Comparison of ENCODE assay signal across 26 cellular contexts in genomic region chr1:65471901-65472332, GRCh38. TPM values are rescaled to one million over a fixed set of nuclear protein-coding genes. Genes with fewer than 3 reads are reported as not detected.
A peak's percentile ranks its signal among the peaks of the same experiment; 100 is the strongest.
DNase-seq lines count a peak whose midpoint lies in the region; ATAC-seq and TF ChIP-seq lines count a peak whose summit lies in the region.
"Had no signal": no experiment of that assay in that cellular context is flagged by ENCODE, and none has a peak within 500 bp of the region (broad histone marks: within the 10 kb centered on the region; RNA-seq: fewer than 3 reads in every experiment).

No MANE protein-coding gene starts in this region.

- WGBS in heart left ventricle, 4 donors, result 75 to 83% (median 77%) methylated on average over 3 of the region's 3 CpGs

- H3K27ac ChIP-seq in heart left ventricle (no peak overlapping the region), subcutaneous abdominal adipose tissue (ENCODE audit: low read depth, low read length) (peak overlapping the region; percentile 93)
- H3K27ac ChIP-seq in CD8-positive, alpha-beta T cell (ENCODE audit: low read depth, low read length), result no peak overlapping the region
- H3K27ac ChIP-seq: adrenal gland, cardiac muscle cell, prostate gland, RWPE1, spleen, thyroid gland had no signal

- H3K4me1 ChIP-seq in heart left ventricle, result peaks cover 0 to 54% (median 12%) of the 10 kb centered on the region in 12 donors
- peaks cover 16 to 45% (median 34%) of the 10 kb centered on the region in 5 donors for H3K4me1 ChIP-seq in subcutaneous abdominal adipose tissue (ENCODE audit: control insufficient read depth in 5 of 5, insufficient read depth in 5 of 5, low read length in 5 of 5)
- no peaks in the 10 kb centered on the region for H3K4me1 ChIP-seq in CD8-positive, alpha-beta T cell (ENCODE audit: insufficient read depth, low read length)
- H3K4me1 ChIP-seq: adrenal gland, prostate gland, spleen had no signal

- no peaks in the 10 kb centered on the region for H3K36me3 Mint-ChIP-seq in CD8-positive, alpha-beta T cell
- H3K36me3 Mint-ChIP-seq: WTC11 had no signal

- no peak for TF ChIP-seq POLR2A in heart left ventricle (IDR thresholded peaks at IDR 0.05)

- no peaks in the 10 kb centered on the region for H3K4me1 Mint-ChIP-seq in CD8-positive, alpha-beta T cell (ENCODE audit: low read depth)

- no peak overlapping the region for H3K4me3 ChIP-seq in heart left ventricle
- H3K4me3 ChIP-seq in subcutaneous abdominal adipose tissue (ENCODE audit: low read depth in 1 of 5, low read length in 5 of 5), result no peak overlapping the region
- H3K4me3 ChIP-seq in CD8-positive, alpha-beta T cell (ENCODE audit: low read depth, low read length), result no peak overlapping the region
- H3K4me3 ChIP-seq: adrenal gland, cardiac muscle cell, prostate gland, spleen, thyroid gland had no signal

- POLR2A ChIA-PET in CD8-positive, alpha-beta T cell (lab: Charles Lee), result no interaction called here

- H3K27me3 Mint-ChIP-seq in CD8-positive, alpha-beta T cell (ENCODE audit: low read depth), result no peaks in the 10 kb centered on the region
- H3K27me3 Mint-ChIP-seq: dendritic cell treated with granulocyte-macrophage colony-stimulating factor and Interleukin-4, amounts not matched to agents 40 ng/mL and 50 ng/mL, for 4 days had no signal

- no peaks in the 10 kb centered on the region for H3K9me3 Mint-ChIP-seq in CD8-positive, alpha-beta T cell
- H3K9me3 Mint-ChIP-seq: dendritic cell treated with granulocyte-macrophage colony-stimulating factor and Interleukin-4, amounts not matched to agents 40 ng/mL and 50 ng/mL, for 4 days; WTC11 had no signal

- no peaks in the 10 kb centered on the region for H3K9me3 ChIP-seq in heart left ventricle
- H3K9me3 ChIP-seq in subcutaneous abdominal adipose tissue (ENCODE audit: control insufficient read depth in 5 of 5, low read length in 5 of 5), result no peaks in the 10 kb centered on the region
- no peaks in the 10 kb centered on the region for H3K9me3 ChIP-seq in CD8-positive, alpha-beta T cell (ENCODE audit: low read length)
- H3K9me3 ChIP-seq: adrenal gland, prostate gland, thyroid gland had no signal

- peak in 3 of 4 donors; percentile 29 to 43 (median 31) for ATAC-seq in heart left ventricle
- no peak for ATAC-seq in CD8-positive, alpha-beta T cell
- ATAC-seq: SK-N-SH treated with all-trans-retinoic acid at 6 μM for 48 hours, WTC11 had no signal

- CTCF ChIA-PET in CD8-positive, alpha-beta T cell (lab: Charles Lee), result no interaction called here

- H3K4me3 Mint-ChIP-seq in CD8-positive, alpha-beta T cell, result no peak overlapping the region
- H3K4me3 Mint-ChIP-seq: dendritic cell treated with granulocyte-macrophage colony-stimulating factor and Interleukin-4, amounts not matched to agents 40 ng/mL and 50 ng/mL, for 4 days; WTC11 had no signal

- intact Hi-C loops in heart left ventricle (cut with DNase I), result no loop called here
- intact Hi-C loops in CD8-positive, alpha-beta T cell (cut with DNase I, micrococcal nuclease), result no loop called here

- no peak for TF ChIP-seq CTCF in heart left ventricle (IDR thresholded peaks at IDR 0.05)
- TF ChIP-seq CTCF in CD8-positive, alpha-beta T cell (IDR thresholded peaks at IDR 0.05), result no peak

- H3K27me3 ChIP-seq in heart left ventricle (no peaks in the 10 kb centered on the region), subcutaneous abdominal adipose tissue (ENCODE audit: control insufficient read depth in 5 of 5, insufficient read depth in 4 of 5, low read length in 5 of 5) (no peaks in the 10 kb centered on the region)
- H3K27me3 ChIP-seq in CD8-positive, alpha-beta T cell (ENCODE audit: insufficient read depth, low read length), result no peaks in the 10 kb centered on the region
- H3K27me3 ChIP-seq: adrenal gland, cardiac muscle cell, spleen, thyroid gland had no signal

- peak; percentile 70 for DNase-seq in GM04503 (ENCODE audit: low read depth)
- peak; percentile 49 for DNase-seq in NCI-H69 (lab: John Stamatoyannopoulos, UW)
- no peak for DNase-seq in heart left ventricle
- DNase-seq in activated naive CD4-positive, alpha-beta T cell treated with anti-CD3 and anti-CD28 coated beads, Interleukin-2, amount 50 U/mL, for 16 hours, result no peak
- DNase-seq in CD8-positive, alpha-beta T cell, result no peak
- no peak for DNase-seq in G401 (ENCODE audit: low spot score)
- DNase-seq: activated CD4-positive, alpha-beta T cell treated with anti-CD3 and anti-CD28 coated beads, Interleukin-2, amount 50 U/mL, for 4 hours; activated gamma-delta T cell; activated T-cell treated with anti-CD3 and anti-CD28 coated beads for 4 hours; adrenal gland; COR-L47; foreskin melanocyte; NCI-H1436 treated with DMSO at 0.1 percent for 48 hours; NCI-H526 treated with DMSO at 0.1 percent for 48 hours; spleen; stimulated activated CD4-positive, alpha-beta T cell treated with anti-CD3 and anti-CD28 coated beads, Interleukin-4, amount 100 ng/mL, for 24 hours; stimulated activated naive CD4-positive, alpha-beta T cell treated with Interleukin-2 at 50 U/mL for 16 hours; T-helper 9 cell; thyroid gland had no signal

- H3K27ac Mint-ChIP-seq in CD8-positive, alpha-beta T cell, result no peak overlapping the region
- H3K27ac Mint-ChIP-seq: dendritic cell treated with granulocyte-macrophage colony-stimulating factor and Interleukin-4, amounts not matched to agents 40 ng/mL and 50 ng/mL, for 4 days; WTC11 had no signal

- no peaks in the 10 kb centered on the region for H3K36me3 ChIP-seq in heart left ventricle
- no peaks in the 10 kb centered on the region for H3K36me3 ChIP-seq in subcutaneous abdominal adipose tissue (ENCODE audit: control insufficient read depth in 5 of 5, insufficient read depth in 5 of 5, low read length in 5 of 5)
- no peaks in the 10 kb centered on the region for H3K36me3 ChIP-seq in CD8-positive, alpha-beta T cell (ENCODE audit: insufficient read depth, low read length)
- H3K36me3 ChIP-seq: adrenal gland, cardiac muscle cell, prostate gland, spleen, thyroid gland had no signal

- in situ Hi-C loops in G401 (cut with HindIII; ENCODE audit: low sequenced_read_pairs), result no loop called here

- peak overlapping the region in 1 of 5 donors; percentile 40 for H3K9ac ChIP-seq in subcutaneous abdominal adipose tissue (ENCODE audit: low read length in 5 of 5)

RNA-seq across cellular contexts. Expression of gene LEPR, which starts 51.4 kb away (rescaled TPM):
- total RNA-seq in heart left ventricle, result 10 to 100 TPM in 2 of 9 donors, 1 to 10 TPM in 7; 3.4 to 11.6 (median 5.5) TPM
- 1 to 10 TPM; 1.5 to 2.3 TPM for polyA plus RNA-seq in heart left ventricle
- total RNA-seq in CD8-positive, alpha-beta T cell, result under 1 TPM; 0.49 to 0.58 TPM
- total RNA-seq in G401 (2014; rRNA removed; shearing (Covaris generic)), result 4.1 and 4.4 TPM in 2 replicates

RNA-seq across cellular contexts. Expression of gene LEPROT, which starts 51.4 kb away (rescaled TPM):
- 10 to 100 TPM; 37.0 to 66.2 (median 46.3) TPM for total RNA-seq in heart left ventricle
- 10 to 100 TPM; 20.8 to 46.2 TPM for polyA plus RNA-seq in heart left ventricle
- 10 to 100 TPM; 10.3 to 16.5 TPM for total RNA-seq in CD8-positive, alpha-beta T cell
- 15.1 and 18.0 TPM in 2 replicates for total RNA-seq in G401 (2014; rRNA removed; shearing (Covaris generic))

Comparison
In these comparisons a context has a peak if more than half of its experiments do, and no peak if none do; other contexts are left out.
1. DNase-seq: peak in GM04503 (single experiment) and NCI-H69 (single experiment); none in heart left ventricle (0 of 5), activated naive CD4-positive, alpha-beta T cell treated with anti-CD3 and anti-CD28 coated beads, Interleukin-2, amount 50 U/mL, for 16 hours (single experiment), CD8-positive, alpha-beta T cell (0 of 7) and G401 (single experiment).